Comparison of ENCODE assay signal across 2 cellular contexts in the genomic region with DNA sequence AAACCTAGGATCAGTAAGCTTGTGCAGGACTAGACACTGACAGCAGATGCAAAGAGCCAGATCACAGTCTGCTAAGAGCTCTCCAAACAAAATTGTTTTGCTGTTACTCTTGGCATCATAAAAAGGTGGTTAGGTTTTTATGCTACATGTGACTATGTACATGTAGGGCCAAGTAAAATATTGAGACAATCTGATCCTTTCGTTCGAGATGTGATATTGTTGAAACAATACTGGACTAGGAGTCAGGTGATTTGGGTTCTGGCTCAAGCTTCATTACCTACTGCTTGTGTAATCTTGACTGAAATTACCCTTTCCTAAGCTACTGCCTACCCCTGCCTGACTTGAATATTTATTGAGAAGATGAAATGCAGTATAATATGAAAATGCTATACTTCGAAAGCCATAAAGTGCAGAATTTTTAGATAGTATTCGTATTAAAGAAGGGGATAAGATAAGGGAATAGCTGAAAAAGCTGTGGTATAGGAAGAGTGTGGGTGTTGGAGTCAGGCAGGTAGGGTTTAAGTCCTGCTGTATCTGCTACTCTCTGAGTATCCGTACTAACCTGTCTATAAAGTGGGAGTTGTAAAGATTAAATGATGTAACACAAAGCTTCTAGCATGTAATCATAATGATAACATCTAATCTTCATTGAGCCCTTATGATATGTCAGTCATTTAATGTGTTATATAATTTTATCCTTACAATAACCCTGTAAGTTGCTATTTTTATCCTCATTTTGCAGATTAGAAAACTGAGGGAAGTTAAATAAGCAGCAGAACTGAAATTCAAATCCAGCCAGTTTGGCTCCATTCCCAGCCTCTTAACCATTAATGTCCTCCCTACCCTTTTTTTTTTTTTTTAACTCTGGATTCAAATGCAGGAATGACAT.
TF ChIP-seq lines count a peak whose summit lies in the region.

No MANE protein-coding gene starts in this region.

TF ChIP-seq in IMR-90, 13 proteins besides CTCF, POLR2A, EP300 and RAD21:
- TF ChIP-seq RCOR1 (IDR thresholded peaks at IDR 0.05; ENCODE audit: insufficient replicate concordance, low read length) (no peak), RFX5 (IDR thresholded peaks at IDR 0.05; ENCODE audit: low read depth, low read length) (no peak), USF2 (IDR thresholded peaks at IDR 0.05; ENCODE audit: low read depth, low read length) (no peak), BHLHE40 (IDR thresholded peaks at IDR 0.05; ENCODE audit: low read depth, low read length) (no peak), MAZ (IDR thresholded peaks at IDR 0.05; ENCODE audit: borderline replicate concordance, low read depth, low read length) (no peak), MAFK (IDR thresholded peaks at IDR 0.05; ENCODE audit: low read depth, low read length) (no peak)

TF ChIP-seq in GM12878, 131 proteins besides CTCF, POLR2A, EP300 and RAD21:
- TF ChIP-seq DPF2 (IDR thresholded peaks at IDR 0.05) (no peak), RCOR1 (conservative IDR thresholded peaks at IDR 0.05; ENCODE audit: low read depth, low read length) (no peak), NFYA (IDR thresholded peaks at IDR 0.05; ENCODE audit: borderline replicate concordance, low read depth, low read length) (no peak), SREBF1 (IDR thresholded peaks at IDR 0.05; ENCODE audit: low read length) (no peak), RAD51 (IDR thresholded peaks at IDR 0.05) (no peak), REST (IDR thresholded peaks at IDR 0.05; ENCODE audit: low read depth, low read length) (no peak)
